In genomic region chrX:115311666-115312065, GRCh38 we compare ENCODE assay signal across 1 cellular context.
TF ChIP-seq lines count a peak whose summit lies in the region.

No MANE protein-coding gene starts in this region.

TF ChIP-seq in K562, 482 proteins besides CTCF, POLR2A, EP300 and RAD21 (continued from another document):
- TF ChIP-seq ZNF140 (CRISPR knock-in tag; IDR thresholded peaks at IDR 0.05) = no peak
- TF ChIP-seq BRD4 (IDR thresholded peaks at IDR 0.05) = no peak
- TF ChIP-seq NFE2 (IDR thresholded peaks at IDR 0.05; ENCODE audit: low read depth) = no peak
TF ChIP-seq in K562: peak in this region for 4.
